8 cellular contexts compared by ENCODE assay signal in genomic region chrX:151753313-151754041, GRCh38. TPM values are rescaled to one million over a fixed set of nuclear protein-coding genes. Genes with fewer than 3 reads are reported as not detected.
A peak's percentile ranks its signal among the peaks of the same experiment; 100 is the strongest.
DNase-seq lines count a peak whose midpoint lies in the region; ATAC-seq and TF ChIP-seq lines count a peak whose summit lies in the region.

No MANE protein-coding gene starts in this region.

- peaks cover 12% of the 10 kb centered on the region; the same call in 1 of the 2 replicates for H3F3A ChIP-seq in PC-9 (ENCODE audit: insufficient read depth, low read depth)

- H2AFZ ChIP-seq in PC-9, result peak overlapping the region; percentile 56

- H3K9me2 ChIP-seq in PC-9 (ENCODE audit: insufficient read depth), result no peaks in the 10 kb centered on the region

- H3K9me3 ChIP-seq in PC-9 (ENCODE audit: insufficient read depth, low read depth), result no peaks in the 10 kb centered on the region

- no peak overlapping the region for H3K27ac Mint-ChIP-seq in mesothelial cell of epicardium
- H3K27ac Mint-ChIP-seq in activated T-helper 1 cell treated with anti-CD3 and anti-CD28 coated beads, Interleukin-12 subunit alpha, Interleukin-12 subunit beta, Interleukin-2, Interleukin-4 antibody, amounts not matched to agents 30 ng/mL and 10 ng/mL and 1 ng/mL, durations not matched to agents 14 hours and 24 hours and 36 hours, result no peak overlapping the region

- H3K27me3 Mint-ChIP-seq in mesothelial cell of epicardium (ENCODE audit: low read depth), result peaks cover 5% of the 10 kb centered on the region
- no peaks in the 10 kb centered on the region for H3K27me3 Mint-ChIP-seq in activated T-helper 1 cell treated with anti-CD3 and anti-CD28 coated beads, Interleukin-12 subunit alpha, Interleukin-12 subunit beta, Interleukin-2, Interleukin-4 antibody, amounts not matched to agents 30 ng/mL and 10 ng/mL and 1 ng/mL, durations not matched to agents 14 hours and 24 hours and 36 hours (ENCODE audit: insufficient read depth)

- peaks cover 21% of the 10 kb centered on the region for H3K9me3 Mint-ChIP-seq in mesothelial cell of epicardium
- no peaks in the 10 kb centered on the region for H3K9me3 Mint-ChIP-seq in activated T-helper 1 cell treated with anti-CD3 and anti-CD28 coated beads, Interleukin-12 subunit alpha, Interleukin-12 subunit beta, Interleukin-2, Interleukin-4 antibody, amounts not matched to agents 30 ng/mL and 10 ng/mL and 1 ng/mL, durations not matched to agents 14 hours and 24 hours and 36 hours

- peak overlapping the region; percentile 85 for H3K4me2 ChIP-seq in PC-9

- no peaks in the 10 kb centered on the region for H3K36me3 Mint-ChIP-seq in mesothelial cell of epicardium
- H3K36me3 Mint-ChIP-seq in activated T-helper 1 cell treated with anti-CD3 and anti-CD28 coated beads, Interleukin-12 subunit alpha, Interleukin-12 subunit beta, Interleukin-2, Interleukin-4 antibody, amounts not matched to agents 30 ng/mL and 10 ng/mL and 1 ng/mL, durations not matched to agents 14 hours and 24 hours and 36 hours (ENCODE audit: low read depth), result no peaks in the 10 kb centered on the region

- DNase-seq in D341Med (ENCODE audit: low spot score) (peak; percentile 66), PC-9 (peak; percentile 71 to 79), dorsolateral prefrontal cortex (peak in 8 of 10 donors; percentile 18 to 76 (median 41)), mesothelial cell of epicardium (ENCODE audit: low spot score in 2 of 2, unreplicated experiment in 2 of 2) (peak in 1 of 2 experiments; percentile 62)
- no peak for DNase-seq in activated T-helper 1 cell treated with anti-CD3 and anti-CD28 coated beads, Interleukin-12 subunit alpha, Interleukin-12 subunit beta, Interleukin-2, Interleukin-4 antibody, amounts not matched to agents 30 ng/mL and 10 ng/mL and 1 ng/mL, durations not matched to agents 14 hours and 24 hours and 36 hours (ENCODE audit: low spot score)

- CTCF ChIA-PET in PC-9 (lab: Charles Lee), result interaction anchor here (0.6 to 1.2 kb wide), 6 partner anchors 24 to 1068 kb away, joined by 3 to 5 read pairs (median 4); no protein-coding TSS in a partner anchor

- no peak overlapping the region for H3K4me3 Mint-ChIP-seq in mesothelial cell of epicardium
- no peak overlapping the region for H3K4me3 Mint-ChIP-seq in activated T-helper 1 cell treated with anti-CD3 and anti-CD28 coated beads, Interleukin-12 subunit alpha, Interleukin-12 subunit beta, Interleukin-2, Interleukin-4 antibody, amounts not matched to agents 30 ng/mL and 10 ng/mL and 1 ng/mL, durations not matched to agents 14 hours and 24 hours and 36 hours

- no TSS peak for BruUV-seq in PC-9 (replicated peaks; lab: Mats Ljungman, UMichigan)

- no peaks in the 10 kb centered on the region for H3K27me3 ChIP-seq in PC-9 (ENCODE audit: insufficient read depth, low read depth)
- H3K27me3 ChIP-seq in dorsolateral prefrontal cortex, result peaks cover 0 to 80% (median 47%) of the 10 kb centered on the region in 45 donors

- H3K4me3 ChIP-seq in PC-9, result peak overlapping the region; percentile 36; the same call in 1 of the 2 replicates
- H3K4me3 ChIP-seq in dorsolateral prefrontal cortex, result no peak overlapping the region

- no peaks in the 10 kb centered on the region for H3K79me2 ChIP-seq in PC-9 (ENCODE audit: low read depth)

- H3K36me3 ChIP-seq in PC-9 (ENCODE audit: low read depth), result no peaks in the 10 kb centered on the region

- TF ChIP-seq CTCF in PC-9 (conservative IDR thresholded peaks at IDR 0.05) (peak; percentile 99), dorsolateral prefrontal cortex (IDR thresholded peaks at IDR 0.05 in 54 of 56, conservative IDR thresholded peaks at IDR 0.05 in 2 of 56; ENCODE audit: low read depth in 1 of 56, partially characterized antibody in 56 of 56) (peak; percentile 35 to 78 (median 72)), mesothelial cell of epicardium (IDR thresholded peaks at IDR 0.05; ENCODE audit: unreplicated experiment) (peak; percentile 70)

- intact Hi-C loops in PC-9 (cut with micrococcal nuclease; ENCODE audit: unreplicated experiment) (loop anchor here (1.0 to 10.0 kb wide), 6 partner anchors 43 to 1067 kb away; partner anchors contain the start of gene GABRE), dorsolateral prefrontal cortex (cut with DNase I) (loop anchor here (2.0 to 10.0 kb wide), 5 partner anchors 879 to 1171 kb away; partner anchors contain the start of gene GABRQ (in 1 of the 2))
- intact Hi-C loops in activated T-helper 1 cell treated with anti-CD3 and anti-CD28 coated beads, Interleukin-12 subunit alpha, Interleukin-12 subunit beta, Interleukin-2, Interleukin-4 antibody, amounts not matched to agents 30 ng/mL and 10 ng/mL and 1 ng/mL, durations not matched to agents 14 hours and 24 hours and 36 hours (cut with micrococcal nuclease), result loop anchor here (5.0 kb wide), 2 partner anchors 879 to 1064 kb away; no protein-coding TSS in a partner anchor

- H4K20me1 ChIP-seq in PC-9 (ENCODE audit: insufficient read depth), result no peaks in the 10 kb centered on the region

- ATAC-seq in GM18868 (IDR thresholded peaks at IDR 0.05; ENCODE audit: unreplicated experiment) (peak; percentile 86), HG03354 (IDR thresholded peaks at IDR 0.05; ENCODE audit: poor library complexity, severe bottlenecking, unreplicated experiment) (peak; percentile 85), HG03196 (IDR thresholded peaks at IDR 0.05; ENCODE audit: unreplicated experiment) (no peak)

- peaks cover 26% of the 10 kb centered on the region for H3K4me1 Mint-ChIP-seq in mesothelial cell of epicardium
- no peaks in the 10 kb centered on the region for H3K4me1 Mint-ChIP-seq in activated T-helper 1 cell treated with anti-CD3 and anti-CD28 coated beads, Interleukin-12 subunit alpha, Interleukin-12 subunit beta, Interleukin-2, Interleukin-4 antibody, amounts not matched to agents 30 ng/mL and 10 ng/mL and 1 ng/mL, durations not matched to agents 14 hours and 24 hours and 36 hours (ENCODE audit: low read depth)

- H3K27ac ChIP-seq in PC-9 (peak overlapping the region; percentile 78), dorsolateral prefrontal cortex (no peak overlapping the region)

- POLR2A ChIA-PET in PC-9 (lab: Charles Lee; ENCODE audit: unreplicated experiment), result interaction anchor here (0.6 to 0.7 kb wide), 2 partner anchors 43 to 1149 kb away, joined by 3 to 4 read pairs; no protein-coding TSS in a partner anchor

- H3K4me1 ChIP-seq in PC-9 (replicated peaks; ENCODE audit: insufficient read depth), result peaks cover 22% of the 10 kb centered on the region

RNA-seq across cellular contexts. Expression of gene CNGA2, which starts 18.9 kb away (rescaled TPM):
- total RNA-seq in PC-9 (2021) (not detected in 2 replicates), dorsolateral prefrontal cortex (not detected), mesothelial cell of epicardium (not detected in 3 replicates)
- not detected in 2 replicates for total RNA-seq in activated T-helper 1 cell treated with anti-CD3 and anti-CD28 coated beads, Interleukin-12 subunit alpha, Interleukin-12 subunit beta, Interleukin-2, Interleukin-4 antibody, amounts not matched to agents 30 ng/mL and 10 ng/mL and 1 ng/mL, durations not matched to agents 14 hours and 24 hours and 36 hours

RNA-seq across cellular contexts. Expression of gene FATE1, which starts 37.6 kb away (rescaled TPM):
- not detected in 2 replicates for total RNA-seq in PC-9 (2021)
- total RNA-seq in dorsolateral prefrontal cortex, result 1 to 10 TPM in 58 of 120 experiments, under 1 TPM in 36, not detected in 26; 0.39 to 3.9 (median 1.1) TPM
- not detected in 3 replicates for total RNA-seq in mesothelial cell of epicardium
- not detected in 2 replicates for total RNA-seq in activated T-helper 1 cell treated with anti-CD3 and anti-CD28 coated beads, Interleukin-12 subunit alpha, Interleukin-12 subunit beta, Interleukin-2, Interleukin-4 antibody, amounts not matched to agents 30 ng/mL and 10 ng/mL and 1 ng/mL, durations not matched to agents 14 hours and 24 hours and 36 hours

RNA-seq across cellular contexts. Expression of gene PRRG3, which starts 58.2 kb away (rescaled TPM):
- total RNA-seq in PC-9 (2021) (not detected in 2 replicates), dorsolateral prefrontal cortex (10 to 100 TPM in 118 of 120 experiments, 1 to 10 TPM in 2; 8.6 to 39.0 (median 23.5) TPM), mesothelial cell of epicardium (1.9 to 2.5 TPM (median 2.3 TPM) in 3 replicates)
- not detected in 2 replicates for total RNA-seq in activated T-helper 1 cell treated with anti-CD3 and anti-CD28 coated beads, Interleukin-12 subunit alpha, Interleukin-12 subunit beta, Interleukin-2, Interleukin-4 antibody, amounts not matched to agents 30 ng/mL and 10 ng/mL and 1 ng/mL, durations not matched to agents 14 hours and 24 hours and 36 hours
